17 cellular contexts compared by ENCODE assay signal in genomic region chr16:51399908-51400670, GRCh38.
DNase-seq lines count a peak whose midpoint lies in the region; ATAC-seq, FAIRE-seq and TF ChIP-seq lines count a peak whose summit lies in the region.
"Had no signal": no experiment of that assay in that cellular context is flagged by ENCODE, and none has a peak within 500 bp of the region (broad histone marks: within the 10 kb centered on the region; RNA-seq: fewer than 3 reads in every experiment).

No MANE protein-coding gene starts in this region.

- H2BK5ac ChIP-seq in H1 (ENCODE audit: low read depth, low read length), result no peak overlapping the region

- H3K27me3 ChIP-seq in astrocyte (ENCODE audit: insufficient read depth, low read length) (no peaks in the 10 kb centered on the region), H1 (replicated peaks in 1 of 4; ENCODE audit: control insufficient read depth in 3 of 4, extremely low read depth in 1 of 4, insufficient read depth in 3 of 4, low read length in 3 of 4) (no peaks in the 10 kb centered on the region), right lobe of liver (no peaks in the 10 kb centered on the region), left ventricle myocardium inferior (ENCODE audit: low read depth) (no peaks in the 10 kb centered on the region)
- no peaks in the 10 kb centered on the region for H3K27me3 ChIP-seq in CD8-positive, alpha-beta T cell (ENCODE audit: insufficient read depth, low read length)
- H3K27me3 ChIP-seq: BE2C had no signal

- H3K27ac ChIP-seq in astrocyte (ENCODE audit: low read depth, low read length) (no peak overlapping the region), H1 (ENCODE audit: low read depth, low read length) (no peak overlapping the region), right lobe of liver (peak overlapping the region in 2 of 3 donors; percentile 20 to 89), left ventricle myocardium inferior (replicated peaks) (no peak overlapping the region)
- no peak overlapping the region for H3K27ac ChIP-seq in CD8-positive, alpha-beta T cell (ENCODE audit: low read depth, low read length)

- H3K9me3 ChIP-seq in astrocyte (ENCODE audit: insufficient read depth, low read depth, low read length) (no peaks in the 10 kb centered on the region), H1 (ENCODE audit: insufficient read depth in 2 of 2, low read depth in 1 of 2, low read length in 1 of 2) (peaks cover 8 to 16% of the 10 kb centered on the region in 2 experiments; a peak in 3 of 4 replicates), right lobe of liver (no peaks in the 10 kb centered on the region), left ventricle myocardium inferior (replicated peaks) (peaks cover 3% of the 10 kb centered on the region)
- no peaks in the 10 kb centered on the region for H3K9me3 ChIP-seq in CD8-positive, alpha-beta T cell (ENCODE audit: low read length)
- H3K9me3 ChIP-seq: BE2C, Caco-2 had no signal

- peaks cover 16% of the 10 kb centered on the region for H3K9me3 Mint-ChIP-seq in astrocyte (ENCODE audit: unreplicated experiment)
- H3K9me3 Mint-ChIP-seq in CD8-positive, alpha-beta T cell, result peaks cover 13% of the 10 kb centered on the region

- CTCF ChIA-PET in H1 (lab: Charles Lee; ENCODE audit: partially characterized antibody), result no interaction called here
- CTCF ChIA-PET in CD8-positive, alpha-beta T cell (lab: Charles Lee), result no interaction called here

- H4K8ac ChIP-seq in H1 (ENCODE audit: extremely low read depth, insufficient read depth, low read length), result no peak overlapping the region

- H3K4ac ChIP-seq in H1 (replicated peaks; ENCODE audit: insufficient read length, low read depth, low read length), result no peak overlapping the region

- no peak overlapping the region for H3K4me3 Mint-ChIP-seq in astrocyte (ENCODE audit: unreplicated experiment)
- no peak overlapping the region for H3K4me3 Mint-ChIP-seq in CD8-positive, alpha-beta T cell
- H3K4me3 Mint-ChIP-seq: CD4-positive, CD25-positive, alpha-beta regulatory T cell; H9 had no signal

- H3K4me3 ChIP-seq in astrocyte (ENCODE audit: insufficient read depth, low read depth, low read length), result no peak overlapping the region
- no peak overlapping the region for H3K4me3 ChIP-seq in H1 (ENCODE audit: extremely low read depth in 1 of 4, insufficient read depth in 2 of 4, low read depth in 3 of 4, low read length in 4 of 4)
- no peak overlapping the region for H3K4me3 ChIP-seq in right lobe of liver
- no peak overlapping the region for H3K4me3 ChIP-seq in CD8-positive, alpha-beta T cell (ENCODE audit: low read depth, low read length)
- no peak overlapping the region for H3K4me3 ChIP-seq in left ventricle myocardium inferior

- H3K9ac ChIP-seq in astrocyte (ENCODE audit: low read length) (no peak overlapping the region), H1 (replicated peaks in 1 of 4; ENCODE audit: extremely low read depth in 1 of 4, low read depth in 3 of 4, low read length in 3 of 4) (no peak overlapping the region)

- TF ChIP-seq EP300 in H1 (IDR thresholded peaks at IDR 0.05; ENCODE audit: borderline replicate concordance in 1 of 2, low read depth in 2 of 2, low read length in 2 of 2), result no peak

- H3K36me3 ChIP-seq in astrocyte (ENCODE audit: insufficient read depth, low read length) (no peaks in the 10 kb centered on the region), H1 (ENCODE audit: control insufficient read depth in 2 of 4, insufficient read depth in 4 of 4, low read length in 3 of 4) (peaks cover 0 to 3% (median 0%) of the 10 kb centered on the region in 4 experiments; a peak in 1 of 8 replicates), right lobe of liver (no peaks in the 10 kb centered on the region), left ventricle myocardium inferior (no peaks in the 10 kb centered on the region)
- no peaks in the 10 kb centered on the region for H3K36me3 ChIP-seq in CD8-positive, alpha-beta T cell (ENCODE audit: insufficient read depth, low read length)
- H3K36me3 ChIP-seq: BE2C had no signal

- FAIRE-seq in astrocyte (lab: Jason Lieb, UNC), result no peak
- no peak for FAIRE-seq in H1 (lab: Jason Lieb, UNC)
- FAIRE-seq: A204.1, D721Med had no signal

- H3K23me2 ChIP-seq in H1 (ENCODE audit: low read depth, low read length), result no peaks in the 10 kb centered on the region

- H3K79me2 ChIP-seq in astrocyte (ENCODE audit: insufficient read depth, low read length) (no peaks in the 10 kb centered on the region), H1 (ENCODE audit: control insufficient read depth in 1 of 2, insufficient read depth in 2 of 2, low read length in 2 of 2) (no peaks in the 10 kb centered on the region)

- no peaks in the 10 kb centered on the region for H3K4me1 Mint-ChIP-seq in astrocyte (ENCODE audit: low read depth, unreplicated experiment)
- H3K4me1 Mint-ChIP-seq in CD8-positive, alpha-beta T cell (ENCODE audit: low read depth), result no peaks in the 10 kb centered on the region
- H3K4me1 Mint-ChIP-seq: CD4-positive, CD25-positive, alpha-beta regulatory T cell had no signal

- H3K23ac ChIP-seq in H1 (ENCODE audit: insufficient read length), result no peak overlapping the region

- H4K20me1 ChIP-seq in astrocyte (ENCODE audit: insufficient read depth, low read length) (no peaks in the 10 kb centered on the region), H1 (replicated peaks in 1 of 2; ENCODE audit: control insufficient read depth in 1 of 2, insufficient read depth in 2 of 2, low read length in 2 of 2) (no peaks in the 10 kb centered on the region)

- H4K91ac ChIP-seq in H1 (replicated peaks; ENCODE audit: insufficient read length, low read length), result no peak overlapping the region

- no peak overlapping the region for H4K5ac ChIP-seq in H1 (ENCODE audit: insufficient read length, low read depth, low read length)

- H3K14ac ChIP-seq in H1 (ENCODE audit: insufficient read length), result no peak overlapping the region

- no peak overlapping the region for H3K56ac ChIP-seq in H1 (replicated peaks; ENCODE audit: insufficient read length, low read depth, low read length)

- peak overlapping the region; percentile 6; the same call in 1 of the 2 replicates for H2BK20ac ChIP-seq in H1 (ENCODE audit: low read length)

- POLR2A ChIA-PET in H1 (lab: Charles Lee; ENCODE audit: partially characterized antibody), result no interaction called here
- POLR2A ChIA-PET in CD8-positive, alpha-beta T cell (lab: Charles Lee), result no interaction called here

- H3K4me2 ChIP-seq in astrocyte (ENCODE audit: low read length) (no peak overlapping the region), H1 (ENCODE audit: insufficient read depth in 1 of 2, low read depth in 2 of 2, low read length in 2 of 2) (no peak overlapping the region)

- WGBS in H1 (ENCODE audit: extremely low coverage in 1 of 2, insufficient coverage in 1 of 2, insufficient read length in 1 of 2, insufficient replicate concordance in 2 of 2, low coverage in 1 of 2, low lambda C conversion rate in 2 of 2, missing lambda C conversion rate in 1 of 2), 2 experiments, result 81% methylated on average over 5 of the region's 5 CpGs; no CpG with 5 or more reads in 1 of the 2 experiments
- 61% methylated on average over 2 of the region's 5 CpGs for WGBS in right lobe of liver (ENCODE audit: insufficient coverage, low coverage, low lambda C conversion rate, missing lambda C conversion rate)

- no peak overlapping the region for H2AFZ ChIP-seq in astrocyte (ENCODE audit: low read depth, low read length)
- H2AFZ ChIP-seq in H1 (ENCODE audit: low read length), result no peak overlapping the region

- no peak overlapping the region for H2BK120ac ChIP-seq in H1 (replicated peaks; ENCODE audit: low read depth, low read length)

- no peaks in the 10 kb centered on the region for H3K79me1 ChIP-seq in H1 (ENCODE audit: low read depth, low read length)

- peaks cover 11% of the 10 kb centered on the region for H3K27me3 Mint-ChIP-seq in astrocyte (ENCODE audit: low read depth, unreplicated experiment)
- H3K27me3 Mint-ChIP-seq in CD8-positive, alpha-beta T cell (ENCODE audit: low read depth), result peaks cover 2% of the 10 kb centered on the region
- H3K27me3 Mint-ChIP-seq: CD4-positive, CD25-positive, alpha-beta regulatory T cell had no signal

- no peak for TF ChIP-seq RAD21 in H1 (IDR thresholded peaks at IDR 0.05 in 1 of 2, conservative IDR thresholded peaks at IDR 0.05 in 1 of 2; ENCODE audit: low read depth in 2 of 2, low read length in 2 of 2)

- TF ChIP-seq CTCF in astrocyte (IDR thresholded peaks at IDR 0.05; ENCODE audit: insufficient read depth, low read depth, low read length), result no peak
- TF ChIP-seq CTCF in H1 (IDR thresholded peaks at IDR 0.05; ENCODE audit: control extremely low read depth in 1 of 3, insufficient read depth in 1 of 3, low read depth in 1 of 3, low read length in 3 of 3), result no peak
- no peak for TF ChIP-seq CTCF in right lobe of liver (IDR thresholded peaks at IDR 0.05)
- no peak for TF ChIP-seq CTCF in CD8-positive, alpha-beta T cell (IDR thresholded peaks at IDR 0.05)
- TF ChIP-seq CTCF in left ventricle myocardium inferior (IDR thresholded peaks at IDR 0.05; ENCODE audit: borderline replicate concordance), result no peak

- H2AK5ac ChIP-seq in H1 (ENCODE audit: low read depth, low read length), result no peak overlapping the region

- H3K27ac Mint-ChIP-seq in astrocyte (ENCODE audit: unreplicated experiment), result no peak overlapping the region
- no peak overlapping the region for H3K27ac Mint-ChIP-seq in CD8-positive, alpha-beta T cell
- H3K27ac Mint-ChIP-seq: CD4-positive, CD25-positive, alpha-beta regulatory T cell; H9 had no signal

- H3K4me1 ChIP-seq in astrocyte (ENCODE audit: insufficient read depth, low read length), result no peaks in the 10 kb centered on the region
- H3K4me1 ChIP-seq in H1 (replicated peaks in 1 of 4; ENCODE audit: control insufficient read depth in 3 of 4, insufficient read depth in 4 of 4, low read length in 3 of 4), result no peaks in the 10 kb centered on the region; a peak in 1 of 7 replicates
- peaks cover 0 to 60% (median 28%) of the 10 kb centered on the region in 4 donors for H3K4me1 ChIP-seq in right lobe of liver
- no peaks in the 10 kb centered on the region for H3K4me1 ChIP-seq in CD8-positive, alpha-beta T cell (ENCODE audit: insufficient read depth, low read length)
- H3K4me1 ChIP-seq in left ventricle myocardium inferior, result no peaks in the 10 kb centered on the region
- H3K4me1 ChIP-seq: BE2C had no signal

- DNase-seq in astrocyte (ENCODE audit: low read depth), result peak; percentile 66
- DNase-seq in H1 (ENCODE audit: low read depth in 1 of 2, low spot score in 2 of 2), result no peak
- no peak for DNase-seq in right lobe of liver
- no peak for DNase-seq in NCI-H128 (lab: John Stamatoyannopoulos, UW; ENCODE audit: unreplicated experiment)
- no peak for DNase-seq in CD8-positive, alpha-beta T cell
- DNase-seq in left ventricle myocardium inferior, result no peak
- DNase-seq: ACHN; BE2C; C1 segment of cervical spinal cord; Caco-2; CD4-positive, CD25-positive, alpha-beta regulatory T cell; GDM1; GOT3; H9 had no signal

- intact Hi-C loops in right lobe of liver (cut with DNase I) (loop anchor here in 1 of 2 donors (10.0 kb wide), 1 partner anchor 65 kb away; no protein-coding TSS in a partner anchor), left ventricle myocardium inferior (cut with micrococcal nuclease) (no loop called here)
- intact Hi-C loops in CD8-positive, alpha-beta T cell (cut with DNase I, micrococcal nuclease), result no loop called here

- no peak overlapping the region for H2BK15ac ChIP-seq in H1 (ENCODE audit: low read length)

- no peak overlapping the region for H2BK12ac ChIP-seq in H1 (ENCODE audit: low read depth, low read length)

- no peak overlapping the region for H3K18ac ChIP-seq in H1 (ENCODE audit: extremely low read depth, low read length)

- ATAC-seq in right lobe of liver (no peak), GM21737 (IDR thresholded peaks at IDR 0.05; ENCODE audit: unreplicated experiment) (no peak)
- ATAC-seq in CD8-positive, alpha-beta T cell, result no peak

- TF ChIP-seq POLR2A in H1 (IDR thresholded peaks at IDR 0.05; ENCODE audit: control extremely low read depth in 1 of 2, low read depth in 2 of 2, low read length in 2 of 2) (no peak), right lobe of liver (IDR thresholded peaks at IDR 0.05) (no peak)

- no peaks in the 10 kb centered on the region for H3K36me3 Mint-ChIP-seq in astrocyte (ENCODE audit: low read depth, unreplicated experiment)
- H3K36me3 Mint-ChIP-seq in CD8-positive, alpha-beta T cell, result no peaks in the 10 kb centered on the region
- H3K36me3 Mint-ChIP-seq: CD4-positive, CD25-positive, alpha-beta regulatory T cell had no signal

Comparison
In these comparisons a context has a peak if more than half of its experiments do, and no peak if none do; other contexts are left out.
1. H3K27ac ChIP-seq: peak in right lobe of liver (2 of 3); none in astrocyte (single experiment), H1 (single experiment), CD8-positive, alpha-beta T cell (single experiment) and left ventricle myocardium inferior (single experiment).